Comparison of ENCODE assay signal across 1 cellular context in genomic region chr17:64938925-64939474, GRCh38.
TF ChIP-seq lines count a peak whose summit lies in the region.

No MANE protein-coding gene starts in this region.

TF ChIP-seq in SK-N-SH treated with all-trans-retinoic acid at 6 μM for 48 hours, 23 proteins besides CTCF, POLR2A, EP300 and RAD21 (continued from another document):
- TF ChIP-seq POU6F1 (CRISPR knock-in tag; IDR thresholded peaks at IDR 0.05; ENCODE audit: borderline replicate concordance, low read depth) (no peak), ARNTL (CRISPR knock-in tag; IDR thresholded peaks at IDR 0.05; ENCODE audit: borderline replicate concordance, low read depth) (no peak), TOX (CRISPR knock-in tag; IDR thresholded peaks at IDR 0.05; ENCODE audit: borderline replicate concordance) (no peak), RARB (CRISPR knock-in tag; IDR thresholded peaks at IDR 0.05) (no peak), ZFP3 (CRISPR knock-in tag; IDR thresholded peaks at IDR 0.05) (no peak), ZNF565 (CRISPR knock-in tag; conservative IDR thresholded peaks at IDR 0.05; ENCODE audit: low read depth) (no peak), ZNF8 (CRISPR knock-in tag; IDR thresholded peaks at IDR 0.05) (no peak), ZFP30 (CRISPR knock-in tag; IDR thresholded peaks at IDR 0.05) (no peak), TCF4 (CRISPR knock-in tag; IDR thresholded peaks at IDR 0.05; ENCODE audit: borderline replicate concordance) (no peak)
